ENCODE assay signal across 16 cellular contexts in the genomic region with DNA sequence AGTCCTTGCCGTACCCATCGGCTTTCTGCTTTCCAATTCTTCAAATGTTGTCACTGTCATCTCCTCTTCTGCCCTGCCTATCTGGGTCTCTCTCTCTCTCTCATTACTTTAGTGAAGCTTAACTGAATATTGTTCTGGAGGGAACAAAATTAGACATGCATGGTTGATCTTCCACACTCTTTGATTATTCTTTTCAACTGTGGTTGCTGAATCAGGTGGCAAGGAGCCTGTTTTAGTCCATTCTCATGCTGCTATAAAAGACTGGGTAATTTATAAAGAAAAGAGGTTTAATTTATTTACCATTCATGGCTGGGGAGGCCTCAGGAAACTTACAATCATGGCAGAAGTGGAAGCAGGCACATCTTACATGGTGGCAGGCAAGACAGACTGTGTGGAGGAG.
A peak's percentile ranks its signal among the peaks of the same experiment; 100 is the strongest.
DNase-seq lines count a peak whose midpoint lies in the region; ATAC-seq, FAIRE-seq and TF ChIP-seq lines count a peak whose summit lies in the region.
"Had no signal": no experiment of that assay in that cellular context is flagged by ENCODE, and none has a peak within 500 bp of the region (broad histone marks: within the 10 kb centered on the region; RNA-seq: fewer than 3 reads in every experiment).

No MANE protein-coding gene starts in this region.

- DNase-seq in GM19239 (ENCODE audit: insufficient read length, low spot score) (no peak), astrocyte of the cerebellum (ENCODE audit: low read depth) (peak; percentile 78), immature natural killer cell (no peak), left ventricle myocardium superior (no peak), foreskin fibroblast (no peak), right lobe of liver (no peak)
- no peak for DNase-seq in effector memory CD4-positive, alpha-beta T cell
- DNase-seq: BE2C, Calu3, DMS 273 treated with DMSO at 0.1 percent for 48 hours, HCEC 1CT, HFFc6 had no signal

- peaks cover 20 to 21% of the 10 kb centered on the region in 2 donors for H3K4me1 Mint-ChIP-seq in immature natural killer cell

- no peak for TF ChIP-seq POLR2A in right lobe of liver (IDR thresholded peaks at IDR 0.05)

- ATAC-seq in left ventricle myocardium superior (no peak), right lobe of liver (no peak)
- ATAC-seq: A549, HepG2 had no signal

- no peak overlapping the region for H3K4me3 ChIP-seq in astrocyte of the cerebellum (ENCODE audit: low read depth, low read length)
- no peak overlapping the region for H3K4me3 ChIP-seq in foreskin fibroblast (ENCODE audit: low read depth in 1 of 2, low read length in 2 of 2)
- no peak overlapping the region for H3K4me3 ChIP-seq in right lobe of liver
- H3K4me3 ChIP-seq in effector memory CD4-positive, alpha-beta T cell (ENCODE audit: insufficient read depth, low read depth, low read length, poor library complexity, severe bottlenecking) = no peak overlapping the region
- H3K4me3 ChIP-seq: A549 had no signal

- no peak overlapping the region for H3K4me3 Mint-ChIP-seq in immature natural killer cell
- H3K4me3 Mint-ChIP-seq: CD14-positive monocyte, HFFc6 had no signal

- H3K4me1 ChIP-seq in right lobe of liver = no peaks in the 10 kb centered on the region
- peaks cover 6% of the 10 kb centered on the region for H3K4me1 ChIP-seq in effector memory CD4-positive, alpha-beta T cell (ENCODE audit: control insufficient read depth, insufficient read depth, low read length, poor library complexity, severe bottlenecking)

- TF ChIP-seq CTCF in astrocyte of the cerebellum (IDR thresholded peaks at IDR 0.05; ENCODE audit: low read depth, low read length, missing control alignments) (no peak), foreskin fibroblast (IDR thresholded peaks at IDR 0.05; ENCODE audit: low read depth, low read length) (no peak), right lobe of liver (IDR thresholded peaks at IDR 0.05) (no peak)

- peaks cover 0 to 13% (median 0%) of the 10 kb centered on the region in 3 donors for H3K36me3 Mint-ChIP-seq in immature natural killer cell
- H3K36me3 Mint-ChIP-seq: CD14-positive monocyte had no signal

- H3K9me3 Mint-ChIP-seq in immature natural killer cell = no peaks in the 10 kb centered on the region
- H3K9me3 Mint-ChIP-seq: HFFc6 had no signal

- in situ Hi-C loops in astrocyte of the cerebellum (cut with HindIII; ENCODE audit: low sequenced_read_pairs) = no loop called here

- peaks cover 2 to 9% (median 3%) of the 10 kb centered on the region in 3 donors for H3K27me3 Mint-ChIP-seq in immature natural killer cell (ENCODE audit: low read depth in 3 of 3)

- no peaks in the 10 kb centered on the region for H3K36me3 ChIP-seq in right lobe of liver
- H3K36me3 ChIP-seq in effector memory CD4-positive, alpha-beta T cell (ENCODE audit: control insufficient read depth, insufficient read depth, low read length) = no peaks in the 10 kb centered on the region
- H3K36me3 ChIP-seq: BE2C had no signal

- FAIRE-seq in GM19239 (lab: Jason Lieb, UNC) = peak; percentile 58
- FAIRE-seq: A549, HepG2, HTR-8/SVneo had no signal

- no peaks in the 10 kb centered on the region for H3K27me3 ChIP-seq in right lobe of liver
- no peaks in the 10 kb centered on the region for H3K27me3 ChIP-seq in effector memory CD4-positive, alpha-beta T cell (replicated peaks; ENCODE audit: control insufficient read depth, insufficient read depth, low read length, poor library complexity, severe bottlenecking)
- H3K27me3 ChIP-seq: BE2C had no signal

- no peak overlapping the region for H3K27ac ChIP-seq in right lobe of liver
- no peak overlapping the region for H3K27ac ChIP-seq in effector memory CD4-positive, alpha-beta T cell (ENCODE audit: insufficient read depth, low read length, poor library complexity, severe bottlenecking)

- peak overlapping the region in 4 of 6 donors; percentile 29 to 73 (median 51) for H3K27ac Mint-ChIP-seq in immature natural killer cell
- H3K27ac Mint-ChIP-seq: HFFc6 had no signal

- no peaks in the 10 kb centered on the region for H3K9me3 ChIP-seq in right lobe of liver
- H3K9me3 ChIP-seq in effector memory CD4-positive, alpha-beta T cell (ENCODE audit: control insufficient read depth, low read length) = no peaks in the 10 kb centered on the region
- H3K9me3 ChIP-seq: A549, BE2C had no signal

- WGBS in right lobe of liver (ENCODE audit: insufficient coverage, low coverage, low lambda C conversion rate, missing lambda C conversion rate) = 100% methylated on average over 2 of the region's 2 CpGs

- intact Hi-C loops in left ventricle myocardium superior (cut with micrococcal nuclease) (no loop called here), right lobe of liver (cut with DNase I) (no loop called here)
